ENCODE assay signal across 8 cellular contexts in genomic region chr16:31072540-31073072, GRCh38. TPM values are rescaled to one million over a fixed set of nuclear protein-coding genes. Genes with fewer than 3 reads are reported as not detected.
DNase-seq lines count a peak whose midpoint lies in the region; ATAC-seq and TF ChIP-seq lines count a peak whose summit lies in the region.

No MANE protein-coding gene starts in this region.

- 2 to 3% methylated on average over 20 of the region's 20 CpGs for WGBS in tibial nerve, 2 donors

- H3K9me3 Mint-ChIP-seq in mesothelial cell of epicardium = no peaks in the 10 kb centered on the region

- H3K4me1 ChIP-seq in Peyer's patch (peaks cover 4 to 30% (median 6%) of the 10 kb centered on the region in 4 donors), tibial nerve (peaks cover 0 to 38% (median 19%) of the 10 kb centered on the region in 4 donors)

- TF ChIP-seq EP300 in tibial nerve (IDR thresholded peaks at IDR 0.05) = no peak

- H3K36me3 Mint-ChIP-seq in mesothelial cell of epicardium = peaks cover under 1% of the 10 kb centered on the region

- peaks cover 9% of the 10 kb centered on the region for H3K36me3 ChIP-seq in BJ (ENCODE audit: control insufficient read depth, insufficient read depth, low read length)
- H3K36me3 ChIP-seq in Peyer's patch = peaks cover 0 to 16% (median 0%) of the 10 kb centered on the region in 3 donors
- peaks cover 0 to 17% (median 5%) of the 10 kb centered on the region in 3 donors for H3K36me3 ChIP-seq in tibial nerve

- H3K4me3 ChIP-seq in BJ (ENCODE audit: low read depth, low read length) = peak overlapping the region; percentile 81
- H3K4me3 ChIP-seq in Peyer's patch = peak overlapping the region; percentile 76 to 96 (median 93)
- H3K4me3 ChIP-seq in coronary artery = peak overlapping the region; percentile 93
- H3K4me3 ChIP-seq in tibial nerve = peak overlapping the region; percentile 88 to 100 (median 97)

- peak overlapping the region; percentile 96 for H3K27ac Mint-ChIP-seq in mesothelial cell of epicardium

- CTCF ChIA-PET in BJ (lab: Yijun Ruan, JAX) = interaction anchor here (0.7 kb wide), 1 partner anchor 72 kb away, joined by 3 read pairs; no protein-coding TSS in a partner anchor

- H3K27me3 Mint-ChIP-seq in mesothelial cell of epicardium (ENCODE audit: low read depth) = no peaks in the 10 kb centered on the region

- H3K27ac ChIP-seq in Peyer's patch = peak overlapping the region; percentile 89 to 96 (median 95)
- peak overlapping the region; percentile 83 to 95 for H3K27ac ChIP-seq in coronary artery
- peak overlapping the region; percentile 89 to 97 (median 96) for H3K27ac ChIP-seq in tibial nerve

- ATAC-seq in GM21576 (IDR thresholded peaks at IDR 0.05; ENCODE audit: unreplicated experiment) (peak; percentile 3), GM19467 (IDR thresholded peaks at IDR 0.05; ENCODE audit: unreplicated experiment) (no peak), HG03108 (IDR thresholded peaks at IDR 0.05; ENCODE audit: unreplicated experiment) (no peak)

- H3K4me3 Mint-ChIP-seq in mesothelial cell of epicardium = peak overlapping the region; percentile 99

- no peaks in the 10 kb centered on the region for H3K9me3 ChIP-seq in Peyer's patch
- no peaks in the 10 kb centered on the region for H3K9me3 ChIP-seq in tibial nerve

- H3K4me1 Mint-ChIP-seq in mesothelial cell of epicardium = peaks cover 21% of the 10 kb centered on the region

- H3K27me3 ChIP-seq in BJ (ENCODE audit: control insufficient read depth, insufficient read depth, low read length) = no peaks in the 10 kb centered on the region
- H3K27me3 ChIP-seq in Peyer's patch = no peaks in the 10 kb centered on the region
- no peaks in the 10 kb centered on the region for H3K27me3 ChIP-seq in tibial nerve

- TF ChIP-seq POLR2A in Peyer's patch (IDR thresholded peaks at IDR 0.05) = no peak
- no peak for TF ChIP-seq POLR2A in tibial nerve (IDR thresholded peaks at IDR 0.05)

- POLR2A ChIA-PET in BJ (lab: Charles Lee) = no interaction called here

- no peak for TF ChIP-seq CTCF in BJ (IDR thresholded peaks at IDR 0.05; ENCODE audit: insufficient read depth, low read depth, low read length)
- peak in 1 of 6 experiments; percentile 4 for TF ChIP-seq CTCF in Peyer's patch (IDR thresholded peaks at IDR 0.05)
- no peak for TF ChIP-seq CTCF in coronary artery (IDR thresholded peaks at IDR 0.05)
- no peak for TF ChIP-seq CTCF in mesothelial cell of epicardium (IDR thresholded peaks at IDR 0.05; ENCODE audit: unreplicated experiment)
- TF ChIP-seq CTCF in tibial nerve (IDR thresholded peaks at IDR 0.05) = no peak

- no peak for DNase-seq in BJ (ENCODE audit: low read depth)
- peak; percentile 33 to 67 (median 49) for DNase-seq in Peyer's patch
- DNase-seq in coronary artery (ENCODE audit: low spot score) = no peak
- DNase-seq in mesothelial cell of epicardium (ENCODE audit: low spot score in 2 of 2, unreplicated experiment in 2 of 2) = no peak
- no peak for DNase-seq in tibial nerve (ENCODE audit: low spot score in 2 of 2)

RNA-seq across cellular contexts. Expression of gene ZNF668, which starts 1.4 kb away (rescaled TPM):
- polyA plus RNA-seq in BJ (2011; rRNA removed) = 10.2 and 16.3 TPM in 2 replicates
- 7.8 and 10.9 TPM in 2 replicates for polyA minus RNA-seq in BJ (2011; rRNA and poly(A)+ RNA removed)
- total RNA-seq in Peyer's patch = 10 to 100 TPM in 2 of 4 donors, 1 to 10 TPM in 2; 3.3 to 17.2 (median 11.4) TPM
- total RNA-seq in mesothelial cell of epicardium = 11.8 to 14.1 TPM (median 12.8 TPM) in 3 replicates
- 10 to 100 TPM; 15.5 to 20.3 (median 16.7) TPM for total RNA-seq in tibial nerve

RNA-seq across cellular contexts. Expression of gene ZNF646, which starts 1.6 kb away (rescaled TPM):
- 3.3 and 4.2 TPM in 2 replicates for polyA plus RNA-seq in BJ (2011; rRNA removed)
- polyA minus RNA-seq in BJ (2011; rRNA and poly(A)+ RNA removed) = 7.8 and 12.5 TPM in 2 replicates
- total RNA-seq in Peyer's patch = 10 to 100 TPM; 11.6 to 42.1 (median 29.8) TPM
- total RNA-seq in mesothelial cell of epicardium = 20.4 to 22.2 TPM (median 21.4 TPM) in 3 replicates
- total RNA-seq in tibial nerve = 10 to 100 TPM; 13.4 to 22.5 (median 20.0) TPM

RNA-seq across cellular contexts. Expression of gene PRSS53, which starts 16.1 kb away (rescaled TPM):
- 0.96 and 1.8 TPM in 2 replicates for polyA plus RNA-seq in BJ (2011; rRNA removed)
- polyA minus RNA-seq in BJ (2011; rRNA and poly(A)+ RNA removed) = 0.66 and 0.87 TPM in 2 replicates
- total RNA-seq in Peyer's patch = 10 to 100 TPM in 2 of 4 donors, 1 to 10 TPM in 2; 6.8 to 18.4 (median 12.0) TPM
- 4.0 to 4.9 TPM (median 4.5 TPM) in 3 replicates for total RNA-seq in mesothelial cell of epicardium
- 1 to 10 TPM; 1.3 to 5.4 (median 3.1) TPM for total RNA-seq in tibial nerve

RNA-seq across cellular contexts. Expression of gene VKORC1, which starts 22.0 kb away (rescaled TPM):
- polyA plus RNA-seq in BJ (2011; rRNA removed) = 416 and 515 TPM in 2 replicates
- polyA minus RNA-seq in BJ (2011; rRNA and poly(A)+ RNA removed) = 118 and 200 TPM in 2 replicates
- total RNA-seq in Peyer's patch (100 to 1,000 TPM in 2 of 4 donors, 10 to 100 TPM in 2; 20.6 to 207 (median 102) TPM), mesothelial cell of epicardium (48.6 to 53.7 TPM (median 49.5 TPM) in 3 replicates), tibial nerve (100 to 1,000 TPM; 114 to 180 (median 136) TPM)

RNA-seq across cellular contexts. Expression of gene BCKDK, which starts 35.6 kb away (rescaled TPM):
- polyA plus RNA-seq in BJ (2011; rRNA removed) = 31.0 and 56.0 TPM in 2 replicates
- 27.7 and 37.0 TPM in 2 replicates for polyA minus RNA-seq in BJ (2011; rRNA and poly(A)+ RNA removed)
- total RNA-seq in Peyer's patch = 10 to 100 TPM; 30.5 to 71.4 (median 41.8) TPM
- 36.4 to 37.3 TPM (median 37.0 TPM) in 3 replicates for total RNA-seq in mesothelial cell of epicardium
- 10 to 100 TPM; 37.9 to 53.4 (median 45.6) TPM for total RNA-seq in tibial nerve

Comparison
In these comparisons a context has a peak if more than half of its experiments do, and no peak if none do; other contexts are left out.
1. DNase-seq: peak in Peyer's patch (3 of 3); none in BJ (single experiment), coronary artery (single experiment), mesothelial cell of epicardium (0 of 2) and tibial nerve (0 of 2).
2. Peak in every context shown above with its lines, with median percentiles within 50 percentile points of each other: H3K4me3 ChIP-seq and H3K27ac ChIP-seq.